ENCODE assay signal across 19 cellular contexts in genomic region chr5:37703841-37704241, GRCh38.
DNase-seq lines count a peak whose midpoint lies in the region; ATAC-seq, FAIRE-seq and TF ChIP-seq lines count a peak whose summit lies in the region.
"Had no signal": no experiment of that assay in that cellular context is flagged by ENCODE, and none has a peak within 500 bp of the region (broad histone marks: within the 10 kb centered on the region; RNA-seq: fewer than 3 reads in every experiment).

No MANE protein-coding gene starts in this region.

- H3K27ac ChIP-seq in ACC112 (ENCODE audit: low read depth, low read length), result peak overlapping the region; percentile 12
- H3K27ac ChIP-seq: SJCRH30 had no signal

- FAIRE-seq in RCC 7860 (lab: Jason Lieb, UNC) (peak; percentile 2), GM12891 (lab: Jason Lieb, UNC) (no peak)
- FAIRE-seq: GM12878, GM18507 had no signal

- H3K27me3 Mint-ChIP-seq in T-helper 17 cell, result no peaks in the 10 kb centered on the region
- H3K27me3 Mint-ChIP-seq: CD4-positive, alpha-beta T cell had no signal

- no peak for TF ChIP-seq POLR2A in GM12891 (IDR thresholded peaks at IDR 0.05; ENCODE audit: low read depth, low read length)

- peaks cover 7% of the 10 kb centered on the region for H3K36me3 Mint-ChIP-seq in T-helper 17 cell (ENCODE audit: low read depth)

- H3K4me3 Mint-ChIP-seq in T-helper 17 cell, result no peak overlapping the region
- H3K4me3 Mint-ChIP-seq: CD4-positive, alpha-beta T cell had no signal

- no peak overlapping the region for H3K4me3 ChIP-seq in ACC112 (ENCODE audit: low read depth, low read length)
- H3K4me3 ChIP-seq: GM12878, SJCRH30 had no signal

- no peaks in the 10 kb centered on the region for H3K4me1 Mint-ChIP-seq in T-helper 17 cell

- H3K4me1 ChIP-seq in ACC112 (ENCODE audit: control insufficient read depth, insufficient read depth, low read length, unreplicated experiment), result peaks cover 5% of the 10 kb centered on the region
- H3K4me1 ChIP-seq: Caco-2 had no signal

- H3K36me3 ChIP-seq in ACC112 (ENCODE audit: insufficient read depth, low read length), result no peaks in the 10 kb centered on the region

- no peaks in the 10 kb centered on the region for H3K9me3 ChIP-seq in T-helper 17 cell (ENCODE audit: control insufficient read depth, low read length, poor library complexity, severe bottlenecking)
- H3K9me3 ChIP-seq: Caco-2, SJCRH30 had no signal

- no peak overlapping the region for H2AFZ ChIP-seq in ACC112 (ENCODE audit: low read length, unreplicated experiment)

- no peaks in the 10 kb centered on the region for H3K27me3 ChIP-seq in ACC112 (ENCODE audit: insufficient read depth, low read length)
- H3K27me3 ChIP-seq: SJCRH30 had no signal

- no peaks in the 10 kb centered on the region for H3K79me2 ChIP-seq in ACC112 (ENCODE audit: control insufficient read depth, insufficient read depth, low read length, unreplicated experiment)

- H3K27ac Mint-ChIP-seq in T-helper 17 cell, result no peak overlapping the region
- H3K27ac Mint-ChIP-seq: CD4-positive, alpha-beta T cell had no signal

- no peak for ATAC-seq in T-helper 17 cell
- ATAC-seq: GM12878 had no signal

- DNase-seq in RCC 7860 (ENCODE audit: low spot score), result no peak
- DNase-seq in dermis blood vessel endothelial cell, result peak; percentile 65
- peak; percentile 43 for DNase-seq in iris pigment epithelial cell (ENCODE audit: low read depth)
- no peak for DNase-seq in amniotic stem cell (lab: John Stamatoyannopoulos, UW)
- DNase-seq in T-helper 17 cell, result no peak
- no peak for DNase-seq in GM12891 (ENCODE audit: insufficient read length, low spot score)
- DNase-seq in DMS 273 (lab: John Stamatoyannopoulos, UW; ENCODE audit: unreplicated experiment), result no peak
- DNase-seq: Caco-2; CD4-positive, alpha-beta T cell; DMS153; GDM1; GOT3; NCI-H1105; NCI-H510A; NCI-H774 had no signal

TF ChIP-seq in GM12891, 5 proteins besides CTCF, POLR2A, EP300 and RAD21:
- no peak for TF ChIP-seq SPI1 (IDR thresholded peaks at IDR 0.05; ENCODE audit: low read depth, low read length)
- TF ChIP-seq TAF1 (IDR thresholded peaks at IDR 0.05; ENCODE audit: low read depth, low read length), result no peak
- TF ChIP-seq POLR2AphosphoS5 (IDR thresholded peaks at IDR 0.05; ENCODE audit: low read depth, low read length), result no peak
- TF ChIP-seq POU2F2 (IDR thresholded peaks at IDR 0.05; ENCODE audit: low read depth, low read length), result no peak
- no peak for TF ChIP-seq PAX5 (IDR thresholded peaks at IDR 0.05; ENCODE audit: insufficient read depth, low read length, severe bottlenecking)

Comparison
In these comparisons a context has a peak if more than half of its experiments do, and no peak if none do; other contexts are left out.
1. DNase-seq: peak in dermis blood vessel endothelial cell (single experiment) and iris pigment epithelial cell (single experiment); none in RCC 7860 (single experiment), amniotic stem cell (single experiment), T-helper 17 cell (0 of 3), GM12891 (single experiment) and DMS 273 (single experiment).